ENCODE assay signal across 1 cellular context in genomic region chr15:99164119-99164518, GRCh38.
TF ChIP-seq lines count a peak whose summit lies in the region.

No MANE protein-coding gene starts in this region.

TF ChIP-seq in GM12878, 131 proteins besides CTCF, POLR2A, EP300 and RAD21 (continued from another document):
- TF ChIP-seq, protein P1, sequence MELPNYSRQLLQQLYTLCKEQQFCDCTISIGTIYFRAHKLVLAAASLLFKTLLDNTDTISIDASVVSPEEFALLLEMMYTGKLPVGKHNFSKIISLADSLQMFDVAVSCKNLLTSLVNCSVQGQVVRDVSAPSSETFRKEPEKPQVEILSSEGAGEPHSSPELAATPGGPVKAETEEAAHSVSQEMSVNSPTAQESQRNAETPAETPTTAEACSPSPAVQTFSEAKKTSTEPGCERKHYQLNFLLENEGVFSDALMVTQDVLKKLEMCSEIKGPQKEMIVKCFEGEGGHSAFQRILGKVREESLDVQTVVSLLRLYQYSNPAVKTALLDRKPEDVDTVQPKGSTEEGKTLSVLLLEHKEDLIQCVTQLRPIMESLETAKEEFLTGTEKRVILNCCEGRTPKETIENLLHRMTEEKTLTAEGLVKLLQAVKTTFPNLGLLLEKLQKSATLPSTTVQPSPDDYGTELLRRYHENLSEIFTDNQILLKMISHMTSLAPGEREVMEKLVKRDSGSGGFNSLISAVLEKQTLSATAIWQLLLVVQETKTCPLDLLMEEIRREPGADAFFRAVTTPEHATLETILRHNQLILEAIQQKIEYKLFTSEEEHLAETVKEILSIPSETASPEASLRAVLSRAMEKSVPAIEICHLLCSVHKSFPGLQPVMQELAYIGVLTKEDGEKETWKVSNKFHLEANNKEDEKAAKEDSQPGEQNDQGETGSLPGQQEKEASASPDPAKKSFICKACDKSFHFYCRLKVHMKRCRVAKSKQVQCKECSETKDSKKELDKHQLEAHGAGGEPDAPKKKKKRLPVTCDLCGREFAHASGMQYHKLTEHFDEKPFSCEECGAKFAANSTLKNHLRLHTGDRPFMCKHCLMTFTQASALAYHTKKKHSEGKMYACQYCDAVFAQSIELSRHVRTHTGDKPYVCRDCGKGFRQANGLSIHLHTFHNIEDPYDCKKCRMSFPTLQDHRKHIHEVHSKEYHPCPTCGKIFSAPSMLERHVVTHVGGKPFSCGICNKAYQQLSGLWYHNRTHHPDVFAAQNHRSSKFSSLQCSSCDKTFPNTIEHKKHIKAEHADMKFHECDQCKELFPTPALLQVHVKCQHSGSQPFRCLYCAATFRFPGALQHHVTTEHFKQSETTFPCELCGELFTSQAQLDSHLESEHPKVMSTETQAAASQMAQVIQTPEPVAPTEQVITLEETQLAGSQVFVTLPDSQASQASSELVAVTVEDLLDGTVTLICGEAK (IDR thresholded peaks at IDR 0.05; ENCODE audit: borderline replicate concordance), result peak; percentile 78
